12 cellular contexts compared by ENCODE assay signal in genomic region chr14:101521978-101522377, GRCh38. TPM values are rescaled to one million over a fixed set of nuclear protein-coding genes. Genes with fewer than 3 reads are reported as not detected.
"Had no signal": no experiment of that assay in that cellular context is flagged by ENCODE, and none has a peak within 500 bp of the region (broad histone marks: within the 10 kb centered on the region; RNA-seq: fewer than 3 reads in every experiment).

No MANE protein-coding gene starts in this region.

- H3K27ac ChIP-seq: GM23248, HL-60, KMS-11 had no signal

- DNase-seq: GM23248, H7, HFFc6, KBM-7 had no signal

- ATAC-seq: HCT116, HepG2 had no signal

- H3K27ac Mint-ChIP-seq: HFFc6, IgD-negative memory B cell had no signal

- H3K9me3 ChIP-seq: HAP-1 had no signal

- H3K4me3 ChIP-seq: GM23248, HAP-1 had no signal

- H3K4me2 ChIP-seq: KMS-11 had no signal

- H3K4me1 Mint-ChIP-seq: IgD-negative memory B cell had no signal

- H3K4me1 ChIP-seq: HAP-1 had no signal

- H3K9ac ChIP-seq: GM23248, KMS-11 had no signal

- H3K4me3 Mint-ChIP-seq: HFFc6, IgD-negative memory B cell had no signal

- H3K36me3 ChIP-seq: HAP-1 had no signal

RNA-seq across cellular contexts. Expression of gene DIO3, which starts 39.3 kb away (rescaled TPM):
- total RNA-seq: GM23248, H4, HepG2, HFFc6, HT1080 had no signal
- polyA plus RNA-seq: GM23248, HepG2, IgD-negative memory B cell had no signal
